In the genomic region with DNA sequence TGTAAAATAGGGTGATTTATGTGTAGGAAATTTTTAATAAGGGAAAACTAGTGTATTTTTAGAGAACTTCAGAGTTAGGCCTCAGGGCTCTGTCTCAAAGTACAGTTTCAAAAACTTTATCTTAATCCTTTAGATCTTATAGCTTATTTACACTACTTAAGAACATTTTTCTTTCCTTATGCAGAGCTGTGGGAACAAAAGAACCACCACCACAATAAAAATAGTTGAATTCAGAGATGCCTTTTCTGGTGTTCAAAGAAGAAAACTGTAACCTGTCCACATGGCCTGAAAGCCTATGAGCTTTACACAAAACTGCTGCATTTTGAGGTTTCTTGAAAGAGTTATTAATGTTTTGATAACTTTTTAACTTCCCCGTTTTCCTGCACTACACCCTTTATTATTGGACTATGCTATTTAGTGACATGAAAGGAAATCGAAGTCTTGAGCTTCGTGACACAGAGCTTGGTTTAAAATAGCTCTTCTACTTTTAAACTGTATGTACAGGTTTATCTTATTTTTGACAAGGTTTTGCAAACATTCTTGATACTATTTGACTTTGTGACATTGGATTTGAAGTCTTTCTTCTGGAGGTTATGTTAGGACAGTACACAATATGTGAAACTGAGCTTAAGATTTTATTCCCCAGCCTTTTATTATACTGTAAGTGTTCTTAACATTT, we compare ENCODE assay signal across 22 cellular contexts.
"Had no signal": no experiment of that assay in that cellular context is flagged by ENCODE, and none has a peak within 500 bp of the region (broad histone marks: within the 10 kb centered on the region; RNA-seq: fewer than 3 reads in every experiment).

No MANE protein-coding gene starts in this region.

- H3K9me3 ChIP-seq: prostate gland, right atrium auricular region, thyroid gland had no signal

- H3K36me3 ChIP-seq: cardiac muscle cell, prostate gland, right atrium auricular region, thyroid gland had no signal

- H3K4me3 ChIP-seq: cardiac muscle cell, lung, prostate gland, right atrium auricular region, thyroid gland had no signal

- H3K27ac Mint-ChIP-seq: activated CD8-positive, alpha-beta T cell treated with anti-CD3 and anti-CD28 coated beads, Interleukin-2, amount 10 ng/mL, durations not matched to agents 7 days and 5 days; activated naive CD4-positive, alpha-beta T cell treated with anti-CD3 and anti-CD28 coated beads for 36 hours; activated T-cell treated with anti-CD3 and anti-CD28 coated beads, Interleukin-2, amount 50 U/mL, for 24 hours; activated T-helper 2 cell treated with anti-CD3 and anti-CD28 coated beads, Interferon-gamma antibody, Interleukin-2, Interleukin-4, amounts not matched to agents 10 μg/mL and 5 μg/mL and 100 μg/mL, durations not matched to agents 14 hours and 24 hours and 36 hours; effector memory CD8-positive, alpha-beta T cell; nephron progenitor cell had no signal

- H3K27me3 Mint-ChIP-seq: activated T-cell treated with anti-CD3 and anti-CD28 coated beads, Interleukin-2, amount 50 U/mL, for 24 hours; effector memory CD8-positive, alpha-beta T cell had no signal

- H3K27me3 ChIP-seq: cardiac muscle cell, right atrium auricular region, thyroid gland had no signal

- H3K27ac ChIP-seq: cardiac muscle cell, epithelial cell of prostate, prostate gland, right atrium auricular region, thyroid gland had no signal

- DNase-seq: activated CD4-positive, alpha-beta T cell treated with anti-CD3 and anti-CD28 coated beads for 48 hours; activated CD4-positive, CD25-positive, alpha-beta regulatory T cell; activated CD8-positive, alpha-beta T cell treated with anti-CD3 and anti-CD28 coated beads, Interleukin-2, amount 10 ng/mL, durations not matched to agents 7 days and 5 days; activated naive CD4-positive, alpha-beta T cell treated with anti-CD3 and anti-CD28 coated beads for 36 hours; activated T-cell treated with anti-CD3 and anti-CD28 coated beads, Interleukin-2, amount 50 U/mL, for 24 hours; effector memory CD8-positive, alpha-beta T cell; foreskin melanocyte; kidney; nephron progenitor cell; nucleus accumbens; small intestine; stimulated activated CD4-positive, alpha-beta T cell treated with anti-CD3 and anti-CD28 coated beads, Interleukin-4, amount 100 ng/mL, for 1 hour; T-helper 1 cell; T-helper 9 cell; thyroid gland had no signal

- H3K9me3 Mint-ChIP-seq: activated T-cell treated with anti-CD3 and anti-CD28 coated beads, Interleukin-2, amount 50 U/mL, for 24 hours; activated T-helper 2 cell treated with anti-CD3 and anti-CD28 coated beads, Interferon-gamma antibody, Interleukin-2, Interleukin-4, amounts not matched to agents 10 μg/mL and 5 μg/mL and 100 μg/mL, durations not matched to agents 14 hours and 24 hours and 36 hours had no signal

- FAIRE-seq: astrocyte, kidney, small intestine had no signal

- H3K4me3 Mint-ChIP-seq: activated CD8-positive, alpha-beta T cell treated with anti-CD3 and anti-CD28 coated beads, Interleukin-2, amount 10 ng/mL, durations not matched to agents 7 days and 5 days; activated naive CD4-positive, alpha-beta T cell treated with anti-CD3 and anti-CD28 coated beads for 36 hours; activated T-cell treated with anti-CD3 and anti-CD28 coated beads, Interleukin-2, amount 50 U/mL, for 24 hours; effector memory CD8-positive, alpha-beta T cell; nephron progenitor cell had no signal

- H3K4me1 ChIP-seq: prostate gland, right atrium auricular region, thyroid gland had no signal
